In the genomic region with DNA sequence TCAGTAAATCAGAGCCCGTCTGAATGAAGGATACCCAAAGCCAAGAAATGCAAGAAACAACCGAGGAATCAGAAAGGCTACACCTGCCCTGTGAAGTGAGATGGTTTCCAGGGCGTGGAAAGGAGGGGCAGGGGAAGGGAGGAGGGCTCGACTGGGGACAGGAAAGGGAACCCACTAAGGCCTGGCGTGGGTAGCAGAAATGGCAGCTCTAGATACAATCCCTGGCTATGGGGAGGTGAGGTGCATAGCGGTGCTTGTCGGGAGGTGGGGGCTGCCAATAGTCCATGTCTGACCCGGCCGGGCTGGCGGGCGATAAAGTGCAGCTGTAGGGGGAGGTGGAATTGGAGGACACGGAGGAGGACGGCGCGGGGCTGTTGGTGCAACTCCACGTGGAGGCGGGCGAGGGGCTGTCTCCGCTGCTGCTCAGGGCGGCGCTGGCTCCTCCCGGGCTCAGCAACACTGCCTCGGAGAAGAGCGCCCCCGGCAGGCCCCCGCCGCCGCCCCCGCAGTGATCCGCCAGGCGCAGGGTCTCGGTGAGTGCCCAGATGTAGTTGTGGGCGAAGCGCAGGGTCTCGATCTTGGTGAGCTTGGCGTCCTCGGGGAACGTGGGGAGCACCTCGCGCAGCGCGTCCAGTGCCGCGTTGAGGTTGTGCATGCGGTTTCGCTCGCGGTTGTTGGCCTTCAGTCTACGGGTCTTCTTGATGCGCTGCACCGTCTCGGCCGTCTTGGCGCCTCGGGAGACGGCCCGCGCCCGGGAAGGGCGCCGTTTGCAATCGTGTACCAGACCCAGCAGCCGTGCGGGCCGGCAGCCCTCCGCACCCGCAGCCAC, we compare ENCODE assay signal across 8 cellular contexts. TPM values are rescaled to one million over a fixed set of nuclear protein-coding genes. Genes with fewer than 3 reads are reported as not detected.
A peak's percentile ranks its signal among the peaks of the same experiment; 100 is the strongest.
DNase-seq lines count a peak whose midpoint lies in the region; ATAC-seq and TF ChIP-seq lines count a peak whose summit lies in the region.

No MANE protein-coding gene starts in this region.

- H3K4me2 ChIP-seq in SU-DHL-6 (ENCODE audit: low read depth, low read length, poor library complexity, severe bottlenecking), result peak overlapping the region; percentile 70
- H3K4me2 ChIP-seq in hepatocyte, result peak overlapping the region; percentile 99

- H3K4me1 ChIP-seq in ACC112 (ENCODE audit: control insufficient read depth, insufficient read depth, low read length, unreplicated experiment) (no peaks in the 10 kb centered on the region), hepatocyte (ENCODE audit: insufficient read depth) (peaks cover 38% of the 10 kb centered on the region)

- DNase-seq in GM13976 (ENCODE audit: low spot score) (peak; percentile 56), hepatocyte (ENCODE audit: low spot score) (peak; percentile 28), AG08396 (ENCODE audit: low spot score) (no peak), MV-4-11 (lab: John Stamatoyannopoulos, UW) (no peak)
- peak in 1 of 2 donors; percentile 54 for DNase-seq in stimulated activated effector memory CD8-positive, alpha-beta T cell treated with anti-CD3 and anti-CD28 coated beads, Interleukin-12 subunit alpha, Interleukin-12 subunit beta, amount 100 ng/mL, for 72 hours (ENCODE audit: low spot score in 2 of 2)

- no peak for TF ChIP-seq CTCF in GM13976 (IDR thresholded peaks at IDR 0.05; ENCODE audit: borderline replicate concordance, control extremely low read depth, extremely low read depth, insufficient read depth, missing control alignments)
- peak; percentile 10 for TF ChIP-seq CTCF in SU-DHL-6 (IDR thresholded peaks at IDR 0.05; ENCODE audit: insufficient read depth, low read length, poor library complexity, severe bottlenecking)
- TF ChIP-seq CTCF in hepatocyte (IDR thresholded peaks at IDR 0.05; ENCODE audit: poor library complexity), result no peak

- ATAC-seq in HG02970 (IDR thresholded peaks at IDR 0.05; ENCODE audit: low FRiP score, unreplicated experiment), result peak; percentile 17
- ATAC-seq in stimulated activated effector memory CD8-positive, alpha-beta T cell treated with anti-CD3 and anti-CD28 coated beads, Interleukin-12 subunit alpha, Interleukin-12 subunit beta, amount 100 ng/mL, for 72 hours, result peak; percentile 6

- H3K9me2 ChIP-seq in SU-DHL-6 (replicated peaks; ENCODE audit: insufficient read depth, low read length) (no peaks in the 10 kb centered on the region), hepatocyte (replicated peaks; ENCODE audit: insufficient read depth) (no peaks in the 10 kb centered on the region)

- no peaks in the 10 kb centered on the region for H3K9me3 ChIP-seq in SU-DHL-6 (ENCODE audit: insufficient read depth, low read length)
- no peaks in the 10 kb centered on the region for H3K9me3 ChIP-seq in hepatocyte (ENCODE audit: low read depth)

- H3K36me3 ChIP-seq in ACC112 (ENCODE audit: insufficient read depth, low read length) (no peaks in the 10 kb centered on the region), SU-DHL-6 (ENCODE audit: low read length) (no peaks in the 10 kb centered on the region), hepatocyte (replicated peaks; ENCODE audit: insufficient read depth, low read depth) (no peaks in the 10 kb centered on the region)

- peak overlapping the region; percentile 55 for H3K9ac ChIP-seq in SU-DHL-6 (ENCODE audit: low read length)

- no peak overlapping the region for H3K27ac Mint-ChIP-seq in stimulated activated effector memory CD8-positive, alpha-beta T cell treated with anti-CD3 and anti-CD28 coated beads, Interleukin-12 subunit alpha, Interleukin-12 subunit beta, amount 100 ng/mL, for 72 hours

- H3K4me3 Mint-ChIP-seq in stimulated activated effector memory CD8-positive, alpha-beta T cell treated with anti-CD3 and anti-CD28 coated beads, Interleukin-12 subunit alpha, Interleukin-12 subunit beta, amount 100 ng/mL, for 72 hours, result peak overlapping the region; percentile 91

- H3K4me1 Mint-ChIP-seq in stimulated activated effector memory CD8-positive, alpha-beta T cell treated with anti-CD3 and anti-CD28 coated beads, Interleukin-12 subunit alpha, Interleukin-12 subunit beta, amount 100 ng/mL, for 72 hours, result peaks cover 52% of the 10 kb centered on the region

- H3K79me2 ChIP-seq in ACC112 (ENCODE audit: control insufficient read depth, insufficient read depth, low read length, unreplicated experiment), result no peaks in the 10 kb centered on the region
- H3K79me2 ChIP-seq in SU-DHL-6 (ENCODE audit: insufficient read depth, low read length), result no peaks in the 10 kb centered on the region
- H3K79me2 ChIP-seq in hepatocyte, result no peaks in the 10 kb centered on the region

- H3K27me3 ChIP-seq in ACC112 (ENCODE audit: insufficient read depth, low read length) (peaks cover 100% of the 10 kb centered on the region), SU-DHL-6 (ENCODE audit: low read length) (no peaks in the 10 kb centered on the region), hepatocyte (peaks cover 98% of the 10 kb centered on the region)

- H4K20me1 ChIP-seq in SU-DHL-6 (ENCODE audit: low read depth, low read length) (no peaks in the 10 kb centered on the region), hepatocyte (ENCODE audit: insufficient read depth, poor library complexity, severe bottlenecking) (no peaks in the 10 kb centered on the region)

- H3K36me3 Mint-ChIP-seq in stimulated activated effector memory CD8-positive, alpha-beta T cell treated with anti-CD3 and anti-CD28 coated beads, Interleukin-12 subunit alpha, Interleukin-12 subunit beta, amount 100 ng/mL, for 72 hours, result no peaks in the 10 kb centered on the region

- H3K4me3 ChIP-seq in ACC112 (ENCODE audit: low read depth, low read length) (peak overlapping the region; percentile 72), SU-DHL-6 (ENCODE audit: insufficient read depth, low read length, poor library complexity, severe bottlenecking) (peak overlapping the region; percentile 57), hepatocyte (no peak overlapping the region)

- in situ Hi-C loops in GM13976 (cut with MboI; ENCODE audit: low sequenced_read_pairs, unreplicated experiment), result no loop called here

- no peaks in the 10 kb centered on the region for H3K9me3 Mint-ChIP-seq in stimulated activated effector memory CD8-positive, alpha-beta T cell treated with anti-CD3 and anti-CD28 coated beads, Interleukin-12 subunit alpha, Interleukin-12 subunit beta, amount 100 ng/mL, for 72 hours

- H3K27ac ChIP-seq in ACC112 (ENCODE audit: low read depth, low read length) (no peak overlapping the region), SU-DHL-6 (ENCODE audit: low read depth, low read length) (no peak overlapping the region), hepatocyte (no peak overlapping the region)

- H2AFZ ChIP-seq in ACC112 (ENCODE audit: low read length, unreplicated experiment) (no peak overlapping the region), SU-DHL-6 (ENCODE audit: low read depth, low read length, severe bottlenecking) (peak overlapping the region; percentile 86), hepatocyte (no peak overlapping the region)

- no peaks in the 10 kb centered on the region for H3F3A ChIP-seq in SU-DHL-6 (ENCODE audit: insufficient read depth)

- WGBS in hepatocyte (ENCODE audit: low lambda C conversion rate, missing lambda C conversion rate), result 2% methylated on average over 36 of the region's 67 CpGs

RNA-seq across cellular contexts. Expression of gene NEUROG2, which starts 1.3 kb away (rescaled TPM):
- 0.20 TPM in 1 of 2 replicates, not detected in the other for total RNA-seq in hepatocyte
- 0.39 TPM in 1 of 2 replicates, not detected in the other for polyA plus RNA-seq in hepatocyte

Comparison
In these comparisons a context has a peak if more than half of its experiments do, and no peak if none do; other contexts are left out.
1. DNase-seq: peak in GM13976 (single experiment) and hepatocyte (single experiment); none in AG08396 (single experiment) and MV-4-11 (single experiment).